ENCODE assay signal across 9 cellular contexts in the genomic region with DNA sequence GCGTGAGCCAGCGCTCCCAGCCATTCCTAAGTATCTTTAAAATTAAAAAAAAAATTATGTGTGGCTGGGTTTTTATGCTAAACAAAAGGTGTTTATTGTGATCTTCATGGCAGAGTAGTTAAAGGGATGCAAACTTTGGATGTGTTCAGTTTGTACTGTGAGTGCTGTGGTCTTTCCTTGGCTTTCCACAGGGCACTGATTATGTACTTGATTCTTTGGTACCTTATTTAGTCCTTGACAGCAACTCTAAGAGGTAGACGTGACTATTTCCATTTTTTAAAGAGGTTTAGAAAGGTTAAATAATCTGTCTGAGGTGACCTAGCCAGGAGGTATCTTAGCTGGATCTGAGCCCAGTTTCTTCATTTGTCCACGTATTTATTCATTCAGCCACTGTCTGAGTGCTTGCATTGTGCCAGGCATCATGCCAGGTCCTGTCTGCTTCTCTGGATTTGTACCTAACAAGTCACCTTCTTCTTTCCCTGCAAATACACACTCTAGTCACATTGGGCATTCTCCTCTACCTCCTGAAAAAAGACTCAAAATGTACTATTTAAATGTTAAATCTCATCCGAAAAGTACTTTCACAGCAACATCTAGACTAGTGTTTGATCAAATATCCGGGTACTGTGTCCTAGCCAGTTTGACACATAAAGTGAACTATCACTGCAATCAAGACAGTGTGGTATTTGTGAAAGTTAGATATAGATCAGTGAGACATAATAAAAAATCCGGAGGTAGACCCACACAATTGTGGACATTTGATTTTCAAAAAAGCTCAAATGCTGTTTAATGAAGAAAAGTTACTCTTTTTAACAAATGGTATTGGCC. TPM values are rescaled to one million over a fixed set of nuclear protein-coding genes. Genes with fewer than 3 reads are reported as not detected.
DNase-seq lines count a peak whose midpoint lies in the region; FAIRE-seq and TF ChIP-seq lines count a peak whose summit lies in the region.
"Had no signal": no experiment of that assay in that cellular context is flagged by ENCODE, and none has a peak within 500 bp of the region (broad histone marks: within the 10 kb centered on the region; RNA-seq: fewer than 3 reads in every experiment).

No MANE protein-coding gene starts in this region.

- FAIRE-seq in keratinocyte (lab: Jason Lieb, UNC), result peak; percentile 88

- DNase-seq in Caki2 (ENCODE audit: low read depth), result peak; percentile 69
- DNase-seq in NCI-H2029 treated with DMSO at 0.1 percent for 48 hours (lab: John Stamatoyannopoulos, UW), result peak; percentile 86
- peak; percentile 28 for DNase-seq in astrocyte of the cerebellum (ENCODE audit: low read depth)
- DNase-seq in keratinocyte (ENCODE audit: low read depth, low spot score), result no peak
- DNase-seq in KBM-7, result no peak
- DNase-seq in activated CD4-positive, alpha-beta T cell treated with anti-CD3 and anti-CD28 coated beads, Interleukin-2, amount 50 U/mL, for 4 hours, result no peak
- no peak for DNase-seq in HAP-1 (ENCODE audit: low spot score in 2 of 2)
- DNase-seq in D341Med (ENCODE audit: low spot score), result no peak
- DNase-seq: RPMI8226 had no signal

- no peaks in the 10 kb centered on the region for H4K20me1 ChIP-seq in keratinocyte (ENCODE audit: control insufficient read depth, extremely low read depth, insufficient read depth, low read length)

- H3K27ac ChIP-seq in keratinocyte (ENCODE audit: control insufficient read depth, insufficient read depth, low read length), result no peak overlapping the region

- H3K9ac ChIP-seq in keratinocyte (ENCODE audit: control insufficient read depth, extremely low read depth, insufficient read depth, low read length), result no peak overlapping the region

- dilution Hi-C loops in keratinocyte (cut with MboI; ENCODE audit: extremely low pct_ligation_motif_present, low sequenced_read_pairs), result no loop called here

- H3K79me2 ChIP-seq in keratinocyte (ENCODE audit: control insufficient read depth, insufficient read depth, low read length), result peaks cover 57% of the 10 kb centered on the region

- H3K9me1 ChIP-seq in keratinocyte (ENCODE audit: control insufficient read depth, extremely low read depth, insufficient read depth, low read length), result no peaks in the 10 kb centered on the region

- peak overlapping the region; percentile 3 for H3K4me2 ChIP-seq in keratinocyte (ENCODE audit: control insufficient read depth, extremely low read depth, insufficient read depth, low read depth, low read length)

- no peaks in the 10 kb centered on the region for H3K36me3 ChIP-seq in keratinocyte (ENCODE audit: control insufficient read depth in 2 of 2, extremely low read depth in 1 of 2, insufficient read depth in 2 of 2, low read length in 2 of 2)
- no peaks in the 10 kb centered on the region for H3K36me3 ChIP-seq in HAP-1 (replicated peaks)

- H3K27me3 ChIP-seq in keratinocyte (ENCODE audit: control insufficient read depth, extremely low read depth, insufficient read depth, low read length) (no peaks in the 10 kb centered on the region), HAP-1 (ENCODE audit: low read depth) (no peaks in the 10 kb centered on the region)

- H3K9me3 ChIP-seq in keratinocyte (ENCODE audit: control insufficient read depth, low read depth, low read length), result no peaks in the 10 kb centered on the region
- H3K9me3 ChIP-seq in HAP-1, result no peaks in the 10 kb centered on the region

- H3K4me3 ChIP-seq in astrocyte of the cerebellum (ENCODE audit: low read depth, low read length), result no peak overlapping the region
- H3K4me3 ChIP-seq in keratinocyte (ENCODE audit: control insufficient read depth in 2 of 3, extremely low read depth in 1 of 3, insufficient read depth in 2 of 3, low read depth in 1 of 3, low read length in 3 of 3), result no peak overlapping the region
- H3K4me3 ChIP-seq in HAP-1, result no peak overlapping the region

- in situ Hi-C loops in Caki2 (cut with HindIII; ENCODE audit: low pct_unique_long_range_greater_than_20kb, low sequenced_read_pairs) (no loop called here), astrocyte of the cerebellum (cut with HindIII; ENCODE audit: low sequenced_read_pairs) (no loop called here), KBM-7 (cut with MboI; ENCODE audit: low pct_unique_long_range_greater_than_20kb, low sequenced_read_pairs) (no loop called here), HAP-1 (cut with MboI; ENCODE audit: low sequenced_read_pairs) (no loop called here)

- H3K4me1 ChIP-seq in keratinocyte (ENCODE audit: control insufficient read depth, extremely low read depth, insufficient read depth, low read length), result peaks cover 7% of the 10 kb centered on the region
- H3K4me1 ChIP-seq in HAP-1, result peaks cover 22% of the 10 kb centered on the region

- TF ChIP-seq CTCF in astrocyte of the cerebellum (IDR thresholded peaks at IDR 0.05; ENCODE audit: low read depth, low read length, missing control alignments) (no peak), keratinocyte (optimal IDR thresholded peaks at IDR 0.05 in 1 of 3, IDR thresholded peaks at IDR 0.05 in 1 of 3, conservative IDR thresholded peaks at IDR 0.05 in 1 of 3; ENCODE audit: extremely low read depth in 1 of 3, insufficient read depth in 2 of 3, low read length in 3 of 3) (no peak)

- H2AFZ ChIP-seq in keratinocyte (ENCODE audit: control insufficient read depth, low read length), result no peak overlapping the region

RNA-seq across cellular contexts. Expression of a gene that starts 31.5 kb away (rescaled TPM):
- 4.9 and 8.3 TPM in 2 replicates for total RNA-seq in Caki2 (2014; rRNA removed; shearing (Covaris generic); ENCODE audit: low replicate concordance)
- 10.6 to 15.4 TPM (median 15.1 TPM) in 3 replicates for polyA plus RNA-seq in keratinocyte
- 23.7 TPM for polyA plus RNA-seq in keratinocyte (2011; ENCODE audit: low read depth)
- polyA plus RNA-seq in keratinocyte (2011; cell fraction: cytosol; rRNA removed), result 8.4 and 13.0 TPM in 2 replicates
- 23.6 and 28.4 TPM in 2 replicates for polyA plus RNA-seq in keratinocyte (2011; cell fraction: nucleus; rRNA removed)
- polyA plus RNA-seq in keratinocyte (2012; ENCODE audit: low replicate concordance), result 8.4 and 13.5 TPM in 2 replicates
- 10.2 to 21.5 TPM (median 16.2 TPM) in 3 replicates for polyA minus RNA-seq in keratinocyte
- polyA minus RNA-seq in keratinocyte (2011; cell fraction: cytosol; rRNA and poly(A)+ RNA removed), result 16.5 TPM
- 16.9 and 52.3 TPM in 2 replicates for polyA minus RNA-seq in keratinocyte (2011; cell fraction: nucleus; rRNA and poly(A)+ RNA removed)

Comparison
In these comparisons a context has a peak if more than half of its experiments do, and no peak if none do; other contexts are left out.
1. DNase-seq: peak in Caki2 (single experiment), NCI-H2029 treated with DMSO at 0.1 percent for 48 hours (single experiment) and astrocyte of the cerebellum (single experiment); none in keratinocyte (single experiment), KBM-7 (single experiment), activated CD4-positive, alpha-beta T cell treated with anti-CD3 and anti-CD28 coated beads, Interleukin-2, amount 50 U/mL, for 4 hours (0 of 2), HAP-1 (0 of 2) and D341Med (single experiment).